13 cellular contexts compared by ENCODE assay signal in genomic region chr3:10772230-10773161, GRCh38. TPM values are rescaled to one million over a fixed set of nuclear protein-coding genes. Genes with fewer than 3 reads are reported as not detected.
DNase-seq lines count a peak whose midpoint lies in the region; ATAC-seq and TF ChIP-seq lines count a peak whose summit lies in the region.
"Had no signal": no experiment of that assay in that cellular context is flagged by ENCODE, and none has a peak within 500 bp of the region (broad histone marks: within the 10 kb centered on the region; RNA-seq: fewer than 3 reads in every experiment).

No MANE protein-coding gene starts in this region.

- H3K4me3 ChIP-seq in NB4 (ENCODE audit: low read depth, low read length) (no peak overlapping the region), dorsolateral prefrontal cortex (no peak overlapping the region)

- ATAC-seq in HG02870 (IDR thresholded peaks at IDR 0.05; ENCODE audit: unreplicated experiment) (no peak), HG03565 (IDR thresholded peaks at IDR 0.05; ENCODE audit: unreplicated experiment) (no peak)

- H3K4me1 Mint-ChIP-seq in neural crest cell: no peaks in the 10 kb centered on the region
- H3K4me1 Mint-ChIP-seq: activated B cell treated with CpG ODN at 0.5 μM for 24 hours; activated naive CD8-positive, alpha-beta T cell treated with anti-CD3 and anti-CD28 coated beads, Interleukin-2, amount 10 ng/mL, durations not matched to agents 7 days and 5 days had no signal

- no peaks in the 10 kb centered on the region for H3K9me3 Mint-ChIP-seq in neural crest cell
- H3K9me3 Mint-ChIP-seq: activated B cell treated with CpG ODN at 0.5 μM for 24 hours; activated naive CD8-positive, alpha-beta T cell treated with anti-CD3 and anti-CD28 coated beads, Interleukin-2, amount 10 ng/mL, durations not matched to agents 7 days and 5 days had no signal

- H3K36me3 Mint-ChIP-seq in neural crest cell (ENCODE audit: low read depth): no peaks in the 10 kb centered on the region
- H3K36me3 Mint-ChIP-seq: activated naive CD8-positive, alpha-beta T cell treated with anti-CD3 and anti-CD28 coated beads, Interleukin-2, amount 10 ng/mL, durations not matched to agents 7 days and 5 days had no signal

- DNase-seq in NCI-H524 (lab: John Stamatoyannopoulos, UW): peak; percentile 25 to 47
- DNase-seq in NCI-H524 treated with DMSO at 0.1 percent for 48 hours (lab: John Stamatoyannopoulos, UW): no peak
- DNase-seq in NB4 (ENCODE audit: low read depth): peak; percentile 35
- DNase-seq in dorsolateral prefrontal cortex: no peak
- no peak for DNase-seq in neural crest cell (ENCODE audit: low read depth, low spot score)
- no peak for DNase-seq in NCI-H1092 treated with DMSO at 0.1 percent for 48 hours (lab: John Stamatoyannopoulos, UW)
- DNase-seq: activated B cell treated with CpG ODN at 0.5 μM for 24 hours; activated naive CD8-positive, alpha-beta T cell treated with anti-CD3 and anti-CD28 coated beads, Interleukin-2, amount 10 ng/mL, durations not matched to agents 7 days and 5 days; NCI-H446; stimulated activated CD4-positive, alpha-beta T cell treated with anti-CD3 and anti-CD28 coated beads, Interleukin-2, amount 100 ng/mL, for 48 hours had no signal

- no peak overlapping the region for H3K4me3 Mint-ChIP-seq in neural crest cell
- H3K4me3 Mint-ChIP-seq: activated B cell treated with CpG ODN at 0.5 μM for 24 hours; activated naive CD8-positive, alpha-beta T cell treated with anti-CD3 and anti-CD28 coated beads, Interleukin-2, amount 10 ng/mL, durations not matched to agents 7 days and 5 days had no signal

- H3K27me3 ChIP-seq in dorsolateral prefrontal cortex: peaks cover 0 to 3% (median 0%) of the 10 kb centered on the region in 45 donors

- no peak overlapping the region for H3K27ac Mint-ChIP-seq in neural crest cell (ENCODE audit: unreplicated experiment)
- H3K27ac Mint-ChIP-seq: activated B cell treated with CpG ODN at 0.5 μM for 24 hours; activated naive CD8-positive, alpha-beta T cell treated with anti-CD3 and anti-CD28 coated beads, Interleukin-2, amount 10 ng/mL, durations not matched to agents 7 days and 5 days had no signal

- intact Hi-C loops in dorsolateral prefrontal cortex (cut with DNase I): loop anchor here in 1 of 2 donors (5.0 kb wide), 1 partner anchor 285 kb away; no protein-coding TSS in a partner anchor

- TF ChIP-seq POLR2A in NB4 (IDR thresholded peaks at IDR 0.05; ENCODE audit: extremely low read depth, insufficient read length): no peak

- no peak overlapping the region for H3K27ac ChIP-seq in dorsolateral prefrontal cortex

- H3K27me3 Mint-ChIP-seq in neural crest cell (ENCODE audit: low read depth): peaks cover 47% of the 10 kb centered on the region
- H3K27me3 Mint-ChIP-seq: activated naive CD8-positive, alpha-beta T cell treated with anti-CD3 and anti-CD28 coated beads, Interleukin-2, amount 10 ng/mL, durations not matched to agents 7 days and 5 days had no signal

- peak; percentile 32 for TF ChIP-seq CTCF in NB4 (IDR thresholded peaks at IDR 0.05; ENCODE audit: low read depth, low read length)
- TF ChIP-seq CTCF in dorsolateral prefrontal cortex (IDR thresholded peaks at IDR 0.05 in 54 of 56, conservative IDR thresholded peaks at IDR 0.05 in 2 of 56; ENCODE audit: low read depth in 1 of 56, partially characterized antibody in 56 of 56): peak in 34 of 56 donors; percentile 6 to 46 (median 26)
- TF ChIP-seq CTCF in neural crest cell (conservative IDR thresholded peaks at IDR 0.05): peak; percentile 54

RNA-seq across cellular contexts. Expression of gene SLC6A11, which starts 43.5 kb away (rescaled TPM):
- total RNA-seq in dorsolateral prefrontal cortex (10 to 100 TPM in 119 of 120 experiments, 1 to 10 TPM in 1; 9.3 to 93.6 (median 35.0) TPM), neural crest cell (2.1 and 2.6 TPM in 2 replicates)
- total RNA-seq: activated B cell treated with CpG ODN at 0.5 μM for 24 hours; activated naive CD8-positive, alpha-beta T cell treated with anti-CD3 and anti-CD28 coated beads, Interleukin-2, amount 10 ng/mL, durations not matched to agents 7 days and 5 days; myocyte had no signal

Comparison
In these comparisons a context has a peak if more than half of its experiments do, and no peak if none do; other contexts are left out.
1. DNase-seq: peak in NCI-H524 (2 of 2) and NB4 (single experiment); none in NCI-H524 treated with DMSO at 0.1 percent for 48 hours (single experiment), dorsolateral prefrontal cortex (0 of 10), neural crest cell (single experiment) and NCI-H1092 treated with DMSO at 0.1 percent for 48 hours (single experiment).
2. Peak in every context shown above with its lines, with median percentiles within 50 percentile points of each other: CTCF ChIP-seq.